In genomic region chr1:21244986-21245687, GRCh38 we compare ENCODE assay signal across 12 cellular contexts. TPM values are rescaled to one million over a fixed set of nuclear protein-coding genes. Genes with fewer than 3 reads are reported as not detected.
DNase-seq lines count a peak whose midpoint lies in the region; ATAC-seq and TF ChIP-seq lines count a peak whose summit lies in the region.
"Had no signal": no experiment of that assay in that cellular context is flagged by ENCODE, and none has a peak within 500 bp of the region (broad histone marks: within the 10 kb centered on the region; RNA-seq: fewer than 3 reads in every experiment).

No MANE protein-coding gene starts in this region.

- intact Hi-C loops in left ventricle myocardium inferior (cut with micrococcal nuclease), result no loop called here
- intact Hi-C loops in Right ventricle myocardium superior (cut with DNase I), result no loop called here
- intact Hi-C loops in OCI-LY7 (cut with micrococcal nuclease; ENCODE audit: unreplicated experiment), result no loop called here
- intact Hi-C loops in upper lobe of right lung (cut with DNase I), result no loop called here

- no peaks in the 10 kb centered on the region for H3K79me2 ChIP-seq in OCI-LY7 (ENCODE audit: insufficient read depth, low read depth, low read length)

- ATAC-seq in Right ventricle myocardium superior (ENCODE audit: poor library complexity) (no peak), upper lobe of right lung (no peak), HG03025 (IDR thresholded peaks at IDR 0.05; ENCODE audit: low FRiP score, unreplicated experiment) (no peak), HG03457 (IDR thresholded peaks at IDR 0.05; ENCODE audit: unreplicated experiment) (no peak)

- CTCF ChIA-PET in OCI-LY7 (lab: Charles Lee; ENCODE audit: unreplicated experiment), result no interaction called here

- no peaks in the 10 kb centered on the region for H3K27me3 ChIP-seq in left ventricle myocardium inferior (ENCODE audit: low read depth)
- no peaks in the 10 kb centered on the region for H3K27me3 ChIP-seq in upper lobe of right lung
- H3K27me3 ChIP-seq: sigmoid colon had no signal

- H3K27ac ChIP-seq in left ventricle myocardium inferior (replicated peaks) (no peak overlapping the region), OCI-LY7 (ENCODE audit: low read depth, low read length, poor library complexity, severe bottlenecking) (no peak overlapping the region), upper lobe of right lung (no peak overlapping the region)
- H3K27ac ChIP-seq: sigmoid colon had no signal

- no peak overlapping the region for H3K4me2 ChIP-seq in OCI-LY7 (ENCODE audit: low read length)

- POLR2A ChIA-PET in OCI-LY7 (lab: Charles Lee), result no interaction called here

- no peaks in the 10 kb centered on the region for H3K9me3 ChIP-seq in left ventricle myocardium inferior (replicated peaks)
- no peaks in the 10 kb centered on the region for H3K9me3 ChIP-seq in OCI-LY7 (ENCODE audit: low read length)
- H3K9me3 ChIP-seq in upper lobe of right lung, result no peaks in the 10 kb centered on the region
- H3K9me3 ChIP-seq: sigmoid colon had no signal

- TF ChIP-seq CTCF in left ventricle myocardium inferior (IDR thresholded peaks at IDR 0.05; ENCODE audit: borderline replicate concordance) (peak; percentile 29), OCI-LY7 (conservative IDR thresholded peaks at IDR 0.05; ENCODE audit: low read length) (peak; percentile 73), fibroblast of the aortic adventitia (IDR thresholded peaks at IDR 0.05; ENCODE audit: insufficient read depth, low read length) (peak; percentile 50), upper lobe of right lung (IDR thresholded peaks at IDR 0.05) (peak; percentile 30)

- H3K36me3 ChIP-seq in left ventricle myocardium inferior, result peaks cover 88% of the 10 kb centered on the region
- peaks cover 11% of the 10 kb centered on the region; the same call in 1 of the 2 replicates for H3K36me3 ChIP-seq in OCI-LY7 (ENCODE audit: insufficient read depth, low read length)
- H3K36me3 ChIP-seq in upper lobe of right lung, result peaks cover 56% of the 10 kb centered on the region

- BruUV-seq in OCI-LY7 (replicated peaks; lab: Mats Ljungman, UMichigan), result no TSS peak

- no peaks in the 10 kb centered on the region for H4K20me1 ChIP-seq in OCI-LY7 (ENCODE audit: insufficient read depth, low read length)

- no peak for DNase-seq in left ventricle myocardium inferior
- no peak for DNase-seq in Right ventricle myocardium superior
- DNase-seq in OCI-LY7 (ENCODE audit: low spot score), result no peak
- DNase-seq in fibroblast of the aortic adventitia (ENCODE audit: low read depth), result no peak
- no peak for DNase-seq in upper lobe of right lung
- no peak for DNase-seq in epidermal melanocyte (ENCODE audit: insufficient read length, low spot score)
- DNase-seq: activated CD4-positive, alpha-beta T cell treated with anti-CD3 and anti-CD28 coated beads for 4 hours; anterior cingulate cortex; NCI-H2107; sigmoid colon had no signal

- no peaks in the 10 kb centered on the region for H3K4me1 ChIP-seq in left ventricle myocardium inferior
- H3K4me1 ChIP-seq in OCI-LY7 (ENCODE audit: insufficient read depth, low read length, poor library complexity, severe bottlenecking), result no peaks in the 10 kb centered on the region
- H3K4me1 ChIP-seq in upper lobe of right lung, result no peaks in the 10 kb centered on the region
- H3K4me1 ChIP-seq: sigmoid colon had no signal

- H3K9me2 ChIP-seq in OCI-LY7 (ENCODE audit: insufficient read depth, low read length), result no peaks in the 10 kb centered on the region

- H3K4me3 ChIP-seq in left ventricle myocardium inferior (no peak overlapping the region), OCI-LY7 (ENCODE audit: low read depth, low read length, poor library complexity, severe bottlenecking) (no peak overlapping the region), fibroblast of the aortic adventitia (ENCODE audit: low read depth, low read length) (no peak overlapping the region), upper lobe of right lung (no peak overlapping the region)
- H3K4me3 ChIP-seq: sigmoid colon had no signal

- H2AFZ ChIP-seq in OCI-LY7 (ENCODE audit: low read length), result no peak overlapping the region

RNA-seq across cellular contexts. Expression of gene ECE1, which starts 45.1 kb away (rescaled TPM):
- 54.7 TPM for total RNA-seq in left ventricle myocardium inferior
- total RNA-seq in Right ventricle myocardium superior, result 45.3 TPM
- total RNA-seq in OCI-LY7 (2014; rRNA removed; shearing (Covaris generic)), result 13.5 and 20.0 TPM in 2 replicates
- total RNA-seq in OCI-LY7 (2022), result 25.3 and 32.8 TPM in 2 replicates
- 30.7 and 90.4 TPM in 2 replicates for total RNA-seq in fibroblast of the aortic adventitia (ENCODE audit: low replicate concordance)
- total RNA-seq in upper lobe of right lung, result 108 TPM
